In genomic region chr3:66538390-66538789, GRCh38 we compare ENCODE assay signal across 20 cellular contexts.
"Had no signal": no experiment of that assay in that cellular context is flagged by ENCODE, and none has a peak within 500 bp of the region (broad histone marks: within the 10 kb centered on the region; RNA-seq: fewer than 3 reads in every experiment).

No MANE protein-coding gene starts in this region.

- H3K27ac Mint-ChIP-seq: activated B cell treated with CpG ODN at 0.5 μM for 24 hours; activated CD4-positive, alpha-beta T cell treated with anti-CD3 and anti-CD28 coated beads for 36 hours; activated CD8-positive, alpha-beta memory T cell treated with anti-CD3 and anti-CD28 coated beads, Interleukin-2, amount 10 ng/mL, durations not matched to agents 7 days and 5 days; activated CD8-positive, alpha-beta T cell treated with anti-CD3 and anti-CD28 coated beads, Interleukin-2, amount 10 ng/mL, durations not matched to agents 7 days and 5 days; activated naive CD4-positive, alpha-beta T cell treated with anti-CD3 and anti-CD28 coated beads, Interleukin-2, amount 50 U/mL, for 72 hours; activated T-cell treated with anti-CD3 and anti-CD28 coated beads, Interleukin-2, amount 50 U/mL, for 72 hours; naive B cell; stimulated activated effector memory CD8-positive, alpha-beta T cell treated with anti-CD3 and anti-CD28 coated beads, Interleukin-12 subunit alpha, Interleukin-12 subunit beta, amount 100 ng/mL, for 72 hours; T-helper 2 cell treated with Interferon-gamma antibody and Interleukin-4, amounts not matched to agents 5 μg/mL and 100 μg/mL, for 36 hours; type B pancreatic cell had no signal

- H3K36me3 ChIP-seq: left ventricle myocardium inferior, right lobe of liver, thoracic aorta, uterus had no signal

- H3K36me3 Mint-ChIP-seq: activated CD8-positive, alpha-beta memory T cell treated with anti-CD3 and anti-CD28 coated beads, Interleukin-2, amount 10 ng/mL, durations not matched to agents 7 days and 5 days; stimulated activated effector memory CD8-positive, alpha-beta T cell treated with anti-CD3 and anti-CD28 coated beads, Interleukin-12 subunit alpha, Interleukin-12 subunit beta, amount 100 ng/mL, for 72 hours; type B pancreatic cell had no signal

- H3K27me3 Mint-ChIP-seq: activated CD4-positive, alpha-beta T cell treated with anti-CD3 and anti-CD28 coated beads for 36 hours; activated CD8-positive, alpha-beta memory T cell treated with anti-CD3 and anti-CD28 coated beads, Interleukin-2, amount 10 ng/mL, durations not matched to agents 7 days and 5 days had no signal

- ATAC-seq: activated CD4-positive, alpha-beta T cell treated with anti-CD3 and anti-CD28 coated beads for 36 hours; activated CD8-positive, alpha-beta memory T cell treated with anti-CD3 and anti-CD28 coated beads, Interleukin-2, amount 10 ng/mL, durations not matched to agents 7 days and 5 days; activated CD8-positive, alpha-beta T cell treated with anti-CD3 and anti-CD28 coated beads, Interleukin-2, amount 10 ng/mL, durations not matched to agents 7 days and 5 days; activated naive CD4-positive, alpha-beta T cell treated with anti-CD3 and anti-CD28 coated beads, Interleukin-2, amount 50 U/mL, for 72 hours; activated T-cell treated with anti-CD3 and anti-CD28 coated beads, Interleukin-2, amount 50 U/mL, for 72 hours; right lobe of liver; stimulated activated effector memory CD8-positive, alpha-beta T cell treated with anti-CD3 and anti-CD28 coated beads, Interleukin-12 subunit alpha, Interleukin-12 subunit beta, amount 100 ng/mL, for 72 hours had no signal

- DNase-seq: activated B cell treated with CpG ODN at 0.5 μM for 24 hours; activated CD4-positive, alpha-beta T cell treated with anti-CD3 and anti-CD28 coated beads for 36 hours; activated CD8-positive, alpha-beta memory T cell treated with anti-CD3 and anti-CD28 coated beads, Interleukin-2, amount 10 ng/mL, durations not matched to agents 7 days and 5 days; activated CD8-positive, alpha-beta T cell treated with anti-CD3 and anti-CD28 coated beads, Interleukin-2, amount 10 ng/mL, durations not matched to agents 7 days and 5 days; activated naive CD4-positive, alpha-beta T cell; activated T-cell treated with anti-CD3 and anti-CD28 coated beads, Interleukin-2, amount 50 U/mL, for 72 hours; dermis blood vessel endothelial cell; effector CD8-positive, alpha-beta T cell; left ventricle myocardium inferior; naive B cell; nephron progenitor cell; right lobe of liver; stimulated activated CD4-positive, alpha-beta T cell treated with anti-CD3 and anti-CD28 coated beads, Interleukin-4, amount 100 ng/mL, for 24 hours; uterus had no signal

- H3K27me3 ChIP-seq: right lobe of liver, uterus had no signal

- H3K9me3 Mint-ChIP-seq: activated T-cell treated with anti-CD3 and anti-CD28 coated beads, Interleukin-2, amount 50 U/mL, for 72 hours; stimulated activated effector memory CD8-positive, alpha-beta T cell treated with anti-CD3 and anti-CD28 coated beads, Interleukin-12 subunit alpha, Interleukin-12 subunit beta, amount 100 ng/mL, for 72 hours; T-helper 2 cell treated with Interferon-gamma antibody and Interleukin-4, amounts not matched to agents 5 μg/mL and 100 μg/mL, for 36 hours; type B pancreatic cell had no signal

- H3K4me1 Mint-ChIP-seq: activated CD4-positive, alpha-beta T cell treated with anti-CD3 and anti-CD28 coated beads for 36 hours; activated CD8-positive, alpha-beta memory T cell treated with anti-CD3 and anti-CD28 coated beads, Interleukin-2, amount 10 ng/mL, durations not matched to agents 7 days and 5 days; stimulated activated effector memory CD8-positive, alpha-beta T cell treated with anti-CD3 and anti-CD28 coated beads, Interleukin-12 subunit alpha, Interleukin-12 subunit beta, amount 100 ng/mL, for 72 hours had no signal

- H3K4me1 ChIP-seq: left ventricle myocardium inferior, right lobe of liver, uterus had no signal

- H3K27ac ChIP-seq: left ventricle myocardium inferior, right lobe of liver, thoracic aorta, uterus had no signal

- H3K9me3 ChIP-seq: right lobe of liver, thoracic aorta, uterus had no signal

- H3K4me3 Mint-ChIP-seq: activated B cell treated with CpG ODN at 0.5 μM for 24 hours; activated CD4-positive, alpha-beta T cell treated with anti-CD3 and anti-CD28 coated beads for 36 hours; activated CD8-positive, alpha-beta memory T cell treated with anti-CD3 and anti-CD28 coated beads, Interleukin-2, amount 10 ng/mL, durations not matched to agents 7 days and 5 days; activated CD8-positive, alpha-beta T cell treated with anti-CD3 and anti-CD28 coated beads, Interleukin-2, amount 10 ng/mL, durations not matched to agents 7 days and 5 days; activated T-cell treated with anti-CD3 and anti-CD28 coated beads, Interleukin-2, amount 50 U/mL, for 72 hours; naive B cell; nephron progenitor cell; stimulated activated effector memory CD8-positive, alpha-beta T cell treated with anti-CD3 and anti-CD28 coated beads, Interleukin-12 subunit alpha, Interleukin-12 subunit beta, amount 100 ng/mL, for 72 hours; T-helper 2 cell treated with Interferon-gamma antibody and Interleukin-4, amounts not matched to agents 5 μg/mL and 100 μg/mL, for 36 hours; type B pancreatic cell had no signal

- H3K4me3 ChIP-seq: left ventricle myocardium inferior, lung, right lobe of liver, thoracic aorta, uterus had no signal
